ENCODE assay signal across 12 cellular contexts in the genomic region with DNA sequence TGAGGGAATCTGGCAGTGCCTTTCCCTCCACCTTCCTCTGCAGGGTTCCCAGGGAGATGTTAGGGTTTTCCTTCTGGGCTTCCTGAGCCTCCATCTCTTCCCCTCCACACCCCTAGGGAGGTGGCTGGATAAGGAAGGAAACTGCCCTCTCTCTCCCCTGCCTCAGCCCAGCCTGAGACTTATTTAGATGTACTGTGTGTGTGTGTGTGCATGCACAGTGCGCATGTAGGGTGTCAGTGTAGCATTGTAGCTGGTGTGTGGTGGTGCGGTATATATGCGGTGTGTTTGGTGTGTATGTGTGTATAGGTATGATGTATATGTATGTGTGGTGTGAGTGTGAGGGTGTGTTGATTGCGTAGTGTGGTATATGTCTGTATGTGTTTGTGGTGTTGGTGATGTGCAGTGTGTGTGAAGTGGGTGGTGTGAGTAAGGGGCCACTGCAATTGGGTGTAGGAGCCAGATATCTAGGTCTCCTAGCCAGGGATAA. TPM values are rescaled to one million over a fixed set of nuclear protein-coding genes. Genes with fewer than 3 reads are reported as not detected.
A peak's percentile ranks its signal among the peaks of the same experiment; 100 is the strongest.
DNase-seq lines count a peak whose midpoint lies in the region; ATAC-seq, FAIRE-seq and TF ChIP-seq lines count a peak whose summit lies in the region.
"Had no signal": no experiment of that assay in that cellular context is flagged by ENCODE, and none has a peak within 500 bp of the region (broad histone marks: within the 10 kb centered on the region; RNA-seq: fewer than 3 reads in every experiment).

No MANE protein-coding gene starts in this region.

- H4K8ac ChIP-seq in H1 (ENCODE audit: extremely low read depth, insufficient read depth, low read length), result no peak overlapping the region
- H4K8ac ChIP-seq in neuronal stem cell (ENCODE audit: low read depth, low read length), result peak overlapping the region; percentile 77

- in situ Hi-C loops in HAP-1 (cut with MboI; ENCODE audit: low sequenced_read_pairs), result no loop called here

- H3K27ac Mint-ChIP-seq in CD4-positive, CD25-positive, alpha-beta regulatory T cell, result peak overlapping the region in 1 of 3 donors; percentile 47

- intact Hi-C loops in A673 (cut with micrococcal nuclease; ENCODE audit: unreplicated experiment), result no loop called here

- WGBS in H1 (ENCODE audit: extremely low coverage in 1 of 2, insufficient coverage in 1 of 2, insufficient read length in 1 of 2, insufficient replicate concordance in 2 of 2, low coverage in 1 of 2, low lambda C conversion rate in 2 of 2, missing lambda C conversion rate in 1 of 2), 2 experiments, result 96 to 100% methylated on average over 2 to 4 of the region's 4 CpGs
- 100% methylated on average over 2 to 3 of the region's 4 CpGs for whole genome bisulfite sequencing in neuronal stem cell (ENCODE audit: extremely low coverage in 2 of 2, insufficient read length in 2 of 2, insufficient replicate concordance in 1 of 2), 2 donors

- no peaks in the 10 kb centered on the region for H3K36me3 ChIP-seq in CD4-positive, CD25-positive, alpha-beta regulatory T cell (ENCODE audit: control insufficient read depth, insufficient read depth, low read length)
- no peaks in the 10 kb centered on the region for H3K36me3 ChIP-seq in HAP-1 (replicated peaks)
- H3K36me3 ChIP-seq in H1 (ENCODE audit: control insufficient read depth in 2 of 4, insufficient read depth in 4 of 4, low read length in 3 of 4), result no peaks in the 10 kb centered on the region
- peaks cover 3 to 4% of the 10 kb centered on the region in 2 donors for H3K36me3 ChIP-seq in neuronal stem cell (replicated peaks in 1 of 2; ENCODE audit: control insufficient read depth in 2 of 2, insufficient read depth in 2 of 2, low read length in 2 of 2)
- no peaks in the 10 kb centered on the region for H3K36me3 ChIP-seq in A673 (ENCODE audit: insufficient read depth, low read length, poor library complexity, severe bottlenecking)
- H3K36me3 ChIP-seq: MG63, thoracic aorta had no signal

- TF ChIP-seq POLR2A in H1 (IDR thresholded peaks at IDR 0.05; ENCODE audit: control extremely low read depth in 1 of 2, low read depth in 2 of 2, low read length in 2 of 2), result no peak

- no peak for FAIRE-seq in H1 (lab: Jason Lieb, UNC)
- FAIRE-seq: D721Med had no signal

- H3K79me2 ChIP-seq in H1 (ENCODE audit: control insufficient read depth in 1 of 2, insufficient read depth in 2 of 2, low read length in 2 of 2), result peaks cover 0 to 39% of the 10 kb centered on the region in 2 experiments; a peak in 1 of 4 replicates

- H4K20me1 ChIP-seq in H1 (replicated peaks in 1 of 2; ENCODE audit: control insufficient read depth in 1 of 2, insufficient read depth in 2 of 2, low read length in 2 of 2), result peaks cover 8 to 11% of the 10 kb centered on the region in 2 experiments

- H3K9ac ChIP-seq in H1 (replicated peaks in 1 of 4; ENCODE audit: extremely low read depth in 1 of 4, low read depth in 3 of 4, low read length in 3 of 4) (peak overlapping the region in 1 of 4 experiments; percentile 46; a peak in 2 of 7 replicates), neuronal stem cell (ENCODE audit: low read depth, low read length, poor library complexity) (no peak overlapping the region)

- H3K4me2 ChIP-seq in H1 (ENCODE audit: insufficient read depth in 1 of 2, low read depth in 2 of 2, low read length in 2 of 2), result peak overlapping the region; percentile 99 to 100
- peak overlapping the region; percentile 97 for H3K4me2 ChIP-seq in neuronal stem cell (ENCODE audit: insufficient read depth, low read length, poor library complexity, severe bottlenecking)

- peaks cover 25% of the 10 kb centered on the region for H3K23me2 ChIP-seq in H1 (ENCODE audit: low read depth, low read length)

- H4K91ac ChIP-seq in H1 (replicated peaks; ENCODE audit: insufficient read length, low read length), result peak overlapping the region; percentile 92
- no peak overlapping the region for H4K91ac ChIP-seq in neuronal stem cell (ENCODE audit: low read depth, low read length, poor library complexity)

- H3K4ac ChIP-seq in H1 (replicated peaks; ENCODE audit: insufficient read length, low read depth, low read length), result peak overlapping the region; percentile 29
- H3K4ac ChIP-seq in neuronal stem cell (ENCODE audit: low read length), result peak overlapping the region; percentile 57

- no peak for TF ChIP-seq RAD21 in H1 (IDR thresholded peaks at IDR 0.05 in 1 of 2, conservative IDR thresholded peaks at IDR 0.05 in 1 of 2; ENCODE audit: low read depth in 2 of 2, low read length in 2 of 2)

- H2AFZ ChIP-seq in H1 (ENCODE audit: low read length) (no peak overlapping the region), neuronal stem cell (ENCODE audit: low read length) (no peak overlapping the region)

- H3K14ac ChIP-seq in H1 (ENCODE audit: insufficient read length) (no peak overlapping the region), neuronal stem cell (ENCODE audit: low read length) (no peak overlapping the region)

- no peak overlapping the region for H3K27ac ChIP-seq in CD4-positive, CD25-positive, alpha-beta regulatory T cell (ENCODE audit: insufficient read depth, low read length, poor library complexity, severe bottlenecking)
- no peak overlapping the region for H3K27ac ChIP-seq in H1 (ENCODE audit: low read depth, low read length)
- H3K27ac ChIP-seq in neuronal stem cell (replicated peaks; ENCODE audit: low read length), result peak overlapping the region; percentile 38
- no peak overlapping the region for H3K27ac ChIP-seq in A673 (ENCODE audit: low read depth, low read length, poor library complexity, severe bottlenecking)
- H3K27ac ChIP-seq: thoracic aorta had no signal

- TF ChIP-seq CTCF in H1 (IDR thresholded peaks at IDR 0.05; ENCODE audit: control extremely low read depth in 1 of 3, insufficient read depth in 1 of 3, low read depth in 1 of 3, low read length in 3 of 3), result no peak
- no peak for TF ChIP-seq CTCF in A673 (conservative IDR thresholded peaks at IDR 0.05; ENCODE audit: low read depth, low read length)

- H3K79me1 ChIP-seq in H1 (ENCODE audit: low read depth, low read length), result peaks cover 9% of the 10 kb centered on the region
- peaks cover 16% of the 10 kb centered on the region for H3K79me1 ChIP-seq in neuronal stem cell (ENCODE audit: low read depth, low read length)

- H3K4me1 Mint-ChIP-seq in CD4-positive, CD25-positive, alpha-beta regulatory T cell, result peaks cover 0 to 34% (median 23%) of the 10 kb centered on the region in 4 donors

- peaks cover 0 to 2% (median 0%) of the 10 kb centered on the region in 7 donors for H3K9me3 Mint-ChIP-seq in CD4-positive, CD25-positive, alpha-beta regulatory T cell

- POLR2A ChIA-PET in H1 (lab: Charles Lee; ENCODE audit: partially characterized antibody) (interaction anchor here (1.2 to 1.9 kb wide), 3 partner anchors 13 to 25 kb away, joined by 3 to 12 read pairs (median 4); no protein-coding TSS in a partner anchor), A673 (lab: Charles Lee; ENCODE audit: low non-redundant PET) (no interaction called here)

- no TSS peak for BruUV-seq in A673 (replicated peaks; lab: Mats Ljungman, UMichigan)

- CTCF ChIA-PET in H1 (lab: Charles Lee; ENCODE audit: partially characterized antibody) (interaction anchor here (1.0 to 4.7 kb wide), 4 partner anchors 28 to 69 kb away, joined by 3 to 30 read pairs (median 4); no protein-coding TSS in a partner anchor), A673 (lab: Charles Lee) (no interaction called here)

- H3K4me3 ChIP-seq in CD4-positive, CD25-positive, alpha-beta regulatory T cell (ENCODE audit: low read depth, low read length), result peak overlapping the region; percentile 32
- H3K4me3 ChIP-seq in HAP-1 (peak overlapping the region; percentile 91), H1 (ENCODE audit: extremely low read depth in 1 of 4, insufficient read depth in 2 of 4, low read depth in 3 of 4, low read length in 4 of 4) (peak overlapping the region; percentile 40 to 96 (median 86); a peak in 7 of 8 replicates), neuronal stem cell (ENCODE audit: low read length in 2 of 2) (peak overlapping the region; percentile 81 to 85), A673 (ENCODE audit: low read depth, low read length, poor library complexity, severe bottlenecking) (no peak overlapping the region)
- H3K4me3 ChIP-seq: MG63 had no signal

- H3K27me3 ChIP-seq in CD4-positive, CD25-positive, alpha-beta regulatory T cell (ENCODE audit: control insufficient read depth, insufficient read depth, low read length), result peaks cover 35% of the 10 kb centered on the region
- H3K27me3 ChIP-seq in HAP-1 (ENCODE audit: low read depth), result no peaks in the 10 kb centered on the region
- peaks cover 0 to 17% (median 15%) of the 10 kb centered on the region in 4 experiments; a peak in 4 of 7 replicates for H3K27me3 ChIP-seq in H1 (replicated peaks in 1 of 4; ENCODE audit: control insufficient read depth in 3 of 4, extremely low read depth in 1 of 4, insufficient read depth in 3 of 4, low read length in 3 of 4)
- H3K27me3 ChIP-seq in neuronal stem cell (ENCODE audit: control insufficient read depth in 3 of 3, insufficient read depth in 3 of 3, low read depth in 1 of 3, low read length in 3 of 3), result peaks cover 0 to 29% (median 0%) of the 10 kb centered on the region in 3 experiments
- peaks cover 18% of the 10 kb centered on the region for H3K27me3 ChIP-seq in A673 (replicated peaks; ENCODE audit: insufficient read depth, low read depth, low read length, poor library complexity)

- H3K9me3 ChIP-seq in CD4-positive, CD25-positive, alpha-beta regulatory T cell (ENCODE audit: control insufficient read depth in 2 of 2, low read length in 2 of 2), result no peaks in the 10 kb centered on the region
- H3K9me3 ChIP-seq in HAP-1, result no peaks in the 10 kb centered on the region
- no peaks in the 10 kb centered on the region for H3K9me3 ChIP-seq in H1 (ENCODE audit: insufficient read depth in 2 of 2, low read depth in 1 of 2, low read length in 1 of 2)
- H3K9me3 ChIP-seq in neuronal stem cell (replicated peaks in 1 of 2; ENCODE audit: control insufficient read depth in 2 of 2, insufficient read depth in 1 of 2, low read depth in 1 of 2, low read length in 2 of 2), result no peaks in the 10 kb centered on the region
- no peaks in the 10 kb centered on the region for H3K9me3 ChIP-seq in A673 (ENCODE audit: low read depth, low read length, poor library complexity, severe bottlenecking)
- H3K9me3 ChIP-seq: MG63, thoracic aorta had no signal

- H3K4me1 ChIP-seq in CD4-positive, CD25-positive, alpha-beta regulatory T cell (ENCODE audit: control insufficient read depth, insufficient read depth, low read length, poor library complexity, severe bottlenecking), result peaks cover 29% of the 10 kb centered on the region
- H3K4me1 ChIP-seq in HAP-1 (peaks cover 28% of the 10 kb centered on the region), H1 (replicated peaks in 1 of 4; ENCODE audit: control insufficient read depth in 3 of 4, insufficient read depth in 4 of 4, low read length in 3 of 4) (peaks cover 12 to 35% (median 28%) of the 10 kb centered on the region in 4 experiments), neuronal stem cell (ENCODE audit: control insufficient read depth in 2 of 2, insufficient read depth in 1 of 2, low read depth in 1 of 2, low read length in 2 of 2) (peaks cover 23 to 30% of the 10 kb centered on the region in 2 donors), A673 (ENCODE audit: insufficient read depth, low read length, poor library complexity, severe bottlenecking) (peaks cover 11% of the 10 kb centered on the region)

- H4K5ac ChIP-seq in H1 (ENCODE audit: insufficient read length, low read depth, low read length), result no peak overlapping the region

- H3K36me3 Mint-ChIP-seq in CD4-positive, CD25-positive, alpha-beta regulatory T cell, result peaks cover 3% of the 10 kb centered on the region

- peak overlapping the region; percentile 98; the same call in 1 of the 2 replicates for H2BK12ac ChIP-seq in H1 (ENCODE audit: low read depth, low read length)
- H2BK12ac ChIP-seq in neuronal stem cell (ENCODE audit: low read length), result no peak overlapping the region

- no peak for TF ChIP-seq EP300 in H1 (IDR thresholded peaks at IDR 0.05; ENCODE audit: borderline replicate concordance in 1 of 2, low read depth in 2 of 2, low read length in 2 of 2)

- H2BK5ac ChIP-seq in H1 (ENCODE audit: low read depth, low read length), result no peak overlapping the region
- no peak overlapping the region for H2BK5ac ChIP-seq in neuronal stem cell (ENCODE audit: low read length)

- H2BK120ac ChIP-seq in H1 (replicated peaks; ENCODE audit: low read depth, low read length) (no peak overlapping the region), neuronal stem cell (ENCODE audit: low read depth, low read length) (no peak overlapping the region)

- no peak overlapping the region for H3K56ac ChIP-seq in H1 (replicated peaks; ENCODE audit: insufficient read length, low read depth, low read length)

- peak overlapping the region; percentile 83; the same call in 1 of the 2 replicates for H2BK20ac ChIP-seq in H1 (ENCODE audit: low read length)

- no peak for ATAC-seq in CD4-positive, CD25-positive, alpha-beta regulatory T cell (ENCODE audit: low read depth in 2 of 2)
- ATAC-seq in HG03520 (IDR thresholded peaks at IDR 0.05; ENCODE audit: unreplicated experiment), result no peak

- no peak for DNase-seq in CD4-positive, CD25-positive, alpha-beta regulatory T cell
- no peak for DNase-seq in HAP-1 (ENCODE audit: low spot score in 2 of 2)
- DNase-seq in H1 (ENCODE audit: low read depth in 1 of 2, low spot score in 2 of 2), result no peak
- no peak for DNase-seq in neuronal stem cell (ENCODE audit: low spot score)
- no peak for DNase-seq in pons (ENCODE audit: low spot score)
- no peak for DNase-seq in A673 (ENCODE audit: low spot score)
- no peak for DNase-seq in NCI-H748 (lab: John Stamatoyannopoulos, UW; ENCODE audit: unreplicated experiment)
- DNase-seq: MG63 had no signal

- H2BK15ac ChIP-seq in H1 (ENCODE audit: low read length) (peak overlapping the region; percentile 84; the same call in 1 of the 2 replicates), neuronal stem cell (ENCODE audit: low read length) (peak overlapping the region; percentile 13)

- peak overlapping the region; percentile 75 for H3K18ac ChIP-seq in H1 (ENCODE audit: extremely low read depth, low read length)
- peak overlapping the region; percentile 29 for H3K18ac ChIP-seq in neuronal stem cell (ENCODE audit: low read length)

- no peak overlapping the region for H3K23ac ChIP-seq in H1 (ENCODE audit: insufficient read length)
- peak overlapping the region; percentile 45 for H3K23ac ChIP-seq in neuronal stem cell (ENCODE audit: low read depth, low read length, poor library complexity)

- peak overlapping the region; percentile 0 to 89 (median 37) for H3K4me3 Mint-ChIP-seq in CD4-positive, CD25-positive, alpha-beta regulatory T cell

- H3K27me3 Mint-ChIP-seq in CD4-positive, CD25-positive, alpha-beta regulatory T cell, result peaks cover 67% of the 10 kb centered on the region

- H2AK5ac ChIP-seq in H1 (ENCODE audit: low read depth, low read length) (peak overlapping the region; percentile 98), neuronal stem cell (ENCODE audit: low read depth, low read length) (peak overlapping the region; percentile 20)

RNA-seq across cellular contexts. Expression of gene FXYD6, which starts 1.5 kb away (rescaled TPM):
- total RNA-seq in CD4-positive, CD25-positive, alpha-beta regulatory T cell, result not detected
- not detected for polyA plus RNA-seq in CD4-positive, CD25-positive, alpha-beta regulatory T cell
- 44.6 and 50.0 TPM in 2 replicates for total RNA-seq in H1 (2021; fragmentation: NEBNext Ultra II Directional; extraction: Animal tissue kit (Norgen Biotek cat#: 25700))
- 117 and 151 TPM in 2 replicates for polyA plus RNA-seq in H1 (2011; rRNA removed)
- 117 TPM for polyA plus RNA-seq in H1 (2011; cell fraction: cytosol; rRNA removed)
- 137 TPM for polyA plus RNA-seq in H1 (2011; cell fraction: nucleus; rRNA removed)
- polyA plus RNA-seq in H1 (2012, experiment 1 of 2), result 45.7 to 68.5 TPM (median 67.3 TPM) in 4 replicates
- 67.1 TPM for polyA plus RNA-seq in H1 (2012, experiment 2 of 2)
- 51.8 TPM for polyA plus RNA-seq in H1 (2013, experiment 1 of 2)
- polyA plus RNA-seq in H1 (2013, experiment 2 of 2), result 57.8 TPM
- polyA minus RNA-seq in H1 (2011; rRNA and poly(A)+ RNA removed), result 64.2 and 70.4 TPM in 2 replicates
- 17.0 TPM for polyA minus RNA-seq in H1 (2011; cell fraction: cytosol; rRNA and poly(A)+ RNA removed)
- polyA minus RNA-seq in H1 (2011; cell fraction: nucleus; rRNA and poly(A)+ RNA removed), result 34.0 TPM
- 291 TPM for polyA plus RNA-seq in neuronal stem cell (2013, experiment 1 of 2)
- 288 TPM for polyA plus RNA-seq in neuronal stem cell (2013, experiment 2 of 2)
- 12.2 and 12.9 TPM in 2 replicates for total RNA-seq in A673 (2021)

RNA-seq across cellular contexts. Expression of gene FXYD2, which starts 50.4 kb away (rescaled TPM):
- total RNA-seq in CD4-positive, CD25-positive, alpha-beta regulatory T cell, result 4.0 TPM
- 10 to 100 TPM; 35.5 to 88.9 (median 72.3) TPM for polyA plus RNA-seq in CD4-positive, CD25-positive, alpha-beta regulatory T cell
- 0.99 and 1.1 TPM in 2 replicates for total RNA-seq in H1 (2021; fragmentation: NEBNext Ultra II Directional; extraction: Animal tissue kit (Norgen Biotek cat#: 25700))
- polyA plus RNA-seq in H1 (2011; rRNA removed), result 0.89 and 1.6 TPM in 2 replicates
- polyA plus RNA-seq in H1 (2011; cell fraction: cytosol; rRNA removed), result 1.2 TPM
- polyA plus RNA-seq in H1 (2011; cell fraction: nucleus; rRNA removed), result 3.1 TPM
- polyA plus RNA-seq in H1 (2012, experiment 1 of 2), result 0.84 to 1.1 TPM (median 0.98 TPM) in 4 replicates
- 0.21 TPM for polyA plus RNA-seq in H1 (2012, experiment 2 of 2)
- 2.0 TPM for polyA plus RNA-seq in H1 (2013, experiment 1 of 2)
- 1.2 TPM for polyA plus RNA-seq in H1 (2013, experiment 2 of 2)
- 0.95 and 1.7 TPM in 2 replicates for polyA minus RNA-seq in H1 (2011; rRNA and poly(A)+ RNA removed)
- 0.59 TPM for polyA minus RNA-seq in H1 (2011; cell fraction: cytosol; rRNA and poly(A)+ RNA removed)
- 4.4 TPM for polyA minus RNA-seq in H1 (2011; cell fraction: nucleus; rRNA and poly(A)+ RNA removed)
- 4.1 TPM for polyA plus RNA-seq in neuronal stem cell (2013, experiment 1 of 2)
- polyA plus RNA-seq in neuronal stem cell (2013, experiment 2 of 2), result 3.3 TPM
- not detected in 2 replicates for total RNA-seq in A673 (2021)
- total RNA-seq: thoracic aorta had no signal

RNA-seq across cellular contexts. Expression of gene TMPRSS13, which starts 54.2 kb away (rescaled TPM):
- total RNA-seq in CD4-positive, CD25-positive, alpha-beta regulatory T cell, result 3.4 TPM
- 1 to 10 TPM in 2 of 4 donors, under 1 TPM in 2; 0.57 to 1.4 (median 1.1) TPM for polyA plus RNA-seq in CD4-positive, CD25-positive, alpha-beta regulatory T cell
- 0.29 and 0.61 TPM in 2 replicates for total RNA-seq in H1 (2021; fragmentation: NEBNext Ultra II Directional; extraction: Animal tissue kit (Norgen Biotek cat#: 25700))
- 0.79 and 1.0 TPM in 2 replicates for polyA plus RNA-seq in H1 (2011; rRNA removed)
- 0.88 TPM for polyA plus RNA-seq in H1 (2011; cell fraction: cytosol; rRNA removed)
- 1.5 TPM for polyA plus RNA-seq in H1 (2011; cell fraction: nucleus; rRNA removed)
- 0.26 to 0.66 TPM (median 0.36 TPM) in 4 replicates for polyA plus RNA-seq in H1 (2012, experiment 1 of 2)
- 0.52 TPM for polyA plus RNA-seq in H1 (2012, experiment 2 of 2)
- polyA plus RNA-seq in H1 (2013, experiment 1 of 2), result 0.32 TPM
- polyA plus RNA-seq in H1 (2013, experiment 2 of 2), result 0.40 TPM
- 0.54 and 0.98 TPM in 2 replicates for polyA minus RNA-seq in H1 (2011; rRNA and poly(A)+ RNA removed)
- 0.73 TPM for polyA minus RNA-seq in H1 (2011; cell fraction: cytosol; rRNA and poly(A)+ RNA removed)
- 1.3 TPM for polyA minus RNA-seq in H1 (2011; cell fraction: nucleus; rRNA and poly(A)+ RNA removed)
- 0.10 TPM for polyA plus RNA-seq in neuronal stem cell (2013, experiment 1 of 2)
- polyA plus RNA-seq in neuronal stem cell (2013, experiment 2 of 2), result 0.12 TPM
- total RNA-seq in A673 (2021), result not detected in 2 replicates
- total RNA-seq: kidney epithelial cell had no signal

Comparison
In these comparisons a context has a peak if more than half of its experiments do, and no peak if none do; other contexts are left out.
1. RNA of gene FXYD6, which starts 1.5 kb away (total RNA-seq): 44.6 to 50.0 TPM in H1 and 12.2 to 12.9 TPM in A673; not detected in CD4-positive, CD25-positive, alpha-beta regulatory T cell (single experiment); every median in the first group is over 10 times any median in the second.